Comparison of ENCODE assay signal across 19 cellular contexts in genomic region chr2:19790291-19790690, GRCh38.
A peak's percentile ranks its signal among the peaks of the same experiment; 100 is the strongest.
DNase-seq lines count a peak whose midpoint lies in the region; ATAC-seq, FAIRE-seq and TF ChIP-seq lines count a peak whose summit lies in the region.
"Had no signal": no experiment of that assay in that cellular context is flagged by ENCODE, and none has a peak within 500 bp of the region (broad histone marks: within the 10 kb centered on the region; RNA-seq: fewer than 3 reads in every experiment).

No MANE protein-coding gene starts in this region.

- peak overlapping the region; percentile 7 to 40; a peak in 2 of 6 replicates for H3K27ac ChIP-seq in A549
- H3K27ac ChIP-seq: C4-2B had no signal

- H3K4me1 Mint-ChIP-seq in chondrocyte (ENCODE audit: low read depth), result peaks cover 39% of the 10 kb centered on the region

- TF ChIP-seq POLR2A in A549 (IDR thresholded peaks at IDR 0.05; ENCODE audit: low read length), result no peak

- H3K9me3 ChIP-seq in A549, result 0 out of 3 replicates have a peak, but pooled peaks cover 4% of the 10 kb centered on the region

- DNase-seq in A549 (ENCODE audit: low read depth in 1 of 2, low spot score in 1 of 2), result no peak
- DNase-seq in LHCN-M2 (ENCODE audit: low read depth), result peak; percentile 84
- DNase-seq in chondrocyte (ENCODE audit: low spot score), result no peak
- DNase-seq in myocyte (ENCODE audit: low read depth), result peak; percentile 83
- no peak for DNase-seq in iPS-NIHi7 (ENCODE audit: extremely low spot score)
- no peak for DNase-seq in RCC 7860 (ENCODE audit: low spot score)
- DNase-seq in activated T-cell treated with anti-CD3 and anti-CD28 coated beads, Interleukin-2, amount 50 U/mL, for 48 hours, result no peak
- DNase-seq: ACHN; AML-193; CD4-positive, alpha-beta T cell; DMS79 treated with DMSO at 0.1 percent for 48 hours; GF-D8; GOT3; H7; HFFc6 had no signal

- H3K9me3 Mint-ChIP-seq in chondrocyte (ENCODE audit: low read depth), result no peaks in the 10 kb centered on the region
- H3K9me3 Mint-ChIP-seq: CD4-positive, alpha-beta T cell; HFFc6 had no signal

- H3K4me3 Mint-ChIP-seq in chondrocyte (ENCODE audit: unreplicated experiment), result no peak overlapping the region
- H3K4me3 Mint-ChIP-seq: CD4-positive, alpha-beta T cell; HFFc6 had no signal

- POLR2A ChIA-PET in A549 (lab: Yijun Ruan, JAX), result no interaction called here

- H3K4me3 ChIP-seq in A549, result no peak overlapping the region

- H3K4me2 ChIP-seq in A549, result no peak overlapping the region

- peaks cover 23% of the 10 kb centered on the region for H3K4me1 ChIP-seq in A549

- CTCF ChIA-PET in A549 (lab: Yijun Ruan, JAX), result no interaction called here

- no peak for TF ChIP-seq EP300 in A549 (IDR thresholded peaks at IDR 0.05)

- FAIRE-seq in A549 (lab: Jason Lieb, UNC), result no peak
- no peak for FAIRE-seq in RCC 7860 (lab: Jason Lieb, UNC)
- FAIRE-seq: HepG2 had no signal

- no peak for TF ChIP-seq CTCF in A549 (IDR thresholded peaks at IDR 0.05)
- no peak for TF ChIP-seq CTCF in chondrocyte (IDR thresholded peaks at IDR 0.05)

- ATAC-seq in A549 (no peak), HG03342 (IDR thresholded peaks at IDR 0.05; ENCODE audit: unreplicated experiment) (no peak)
- ATAC-seq: HCT116, HepG2 had no signal

- H3K27ac Mint-ChIP-seq in chondrocyte (ENCODE audit: unreplicated experiment), result peak overlapping the region; percentile 39
- H3K27ac Mint-ChIP-seq: CD4-positive, alpha-beta T cell; HFFc6 had no signal

- no peaks in the 10 kb centered on the region for H3K27me3 Mint-ChIP-seq in chondrocyte (ENCODE audit: low read depth)

- WGBS in A549 (ENCODE audit: missing lambda C conversion rate), result 88% methylated on average over 6 of the region's 7 CpGs

- TF ChIP-seq RAD21 in A549 (conservative IDR thresholded peaks at IDR 0.05 in 1 of 2, IDR thresholded peaks at IDR 0.05 in 1 of 2), result no peak

- no peaks in the 10 kb centered on the region for H3K36me3 Mint-ChIP-seq in chondrocyte (ENCODE audit: low read depth)

TF ChIP-seq in A549, 52 proteins besides CTCF, POLR2A, EP300 and RAD21:
- TF ChIP-seq ZNF302 (CRISPR knock-in tag; IDR thresholded peaks at IDR 0.05) (no peak), HDAC2 (IDR thresholded peaks at IDR 0.05) (no peak), RFX5 (IDR thresholded peaks at IDR 0.05) (no peak), ZC3H11A (IDR thresholded peaks at IDR 0.05) (no peak), NR3C1 (IDR thresholded peaks at IDR 0.05) (no peak), FOSB (CRISPR knock-in tag; IDR thresholded peaks at IDR 0.05) (no peak), JUNB (IDR thresholded peaks at IDR 0.05) (no peak)

Comparison
In these comparisons a context has a peak if more than half of its experiments do, and no peak if none do; other contexts are left out.
1. DNase-seq: peak in LHCN-M2 (single experiment) and myocyte (single experiment); none in A549 (0 of 2), chondrocyte (single experiment), iPS-NIHi7 (single experiment), RCC 7860 (single experiment) and activated T-cell treated with anti-CD3 and anti-CD28 coated beads, Interleukin-2, amount 50 U/mL, for 48 hours (0 of 2).